ENCODE assay signal across 13 cellular contexts in genomic region chr15:57251941-57252340, GRCh38.
A peak's percentile ranks its signal among the peaks of the same experiment; 100 is the strongest.
DNase-seq lines count a peak whose midpoint lies in the region; ATAC-seq and TF ChIP-seq lines count a peak whose summit lies in the region.
"Had no signal": no experiment of that assay in that cellular context is flagged by ENCODE, and none has a peak within 500 bp of the region (broad histone marks: within the 10 kb centered on the region; RNA-seq: fewer than 3 reads in every experiment).

No MANE protein-coding gene starts in this region.

- H3K4me1 ChIP-seq in CD4-positive, alpha-beta memory T cell (ENCODE audit: insufficient read depth, low read length) = no peaks in the 10 kb centered on the region
- H3K4me1 ChIP-seq in heart right ventricle = peaks cover 0 to 5% (median 0%) of the 10 kb centered on the region in 9 donors
- H3K4me1 ChIP-seq: prostate gland had no signal

- DNase-seq in EL (peak; percentile 52), fibroblast of gingiva (ENCODE audit: low read depth) (peak; percentile 63), osteocyte (ENCODE audit: extremely low spot score, unreplicated experiment) (no peak), heart right ventricle (no peak), left ventricle myocardium superior (no peak), epidermal melanocyte (ENCODE audit: insufficient read length, low spot score) (no peak)
- DNase-seq in CD4-positive, alpha-beta memory T cell = no peak
- DNase-seq: CD8-positive, alpha-beta T cell; GDM1; NCI-H1105 had no signal

- H3K36me3 Mint-ChIP-seq in osteocyte (ENCODE audit: unreplicated experiment) = peaks cover 48% of the 10 kb centered on the region
- peaks cover 39 to 51% of the 10 kb centered on the region in 2 donors for H3K36me3 Mint-ChIP-seq in CD4-positive, alpha-beta memory T cell

- peaks cover 5% of the 10 kb centered on the region for H3K9me3 Mint-ChIP-seq in osteocyte (ENCODE audit: unreplicated experiment)
- H3K9me3 Mint-ChIP-seq in CD4-positive, alpha-beta memory T cell = no peaks in the 10 kb centered on the region
- H3K9me3 Mint-ChIP-seq: activated T-helper 1 cell treated with anti-CD3 and anti-CD28 coated beads, Interleukin-12 subunit alpha, Interleukin-12 subunit beta, Interleukin-2, Interleukin-4 antibody, amounts not matched to agents 30 ng/mL and 10 ng/mL and 1 ng/mL, durations not matched to agents 14 hours and 24 hours and 36 hours; CD8-positive, alpha-beta T cell had no signal

- no peak overlapping the region for H3K4me3 Mint-ChIP-seq in osteocyte (ENCODE audit: unreplicated experiment)
- no peak overlapping the region for H3K4me3 Mint-ChIP-seq in CD4-positive, alpha-beta memory T cell
- H3K4me3 Mint-ChIP-seq: activated T-helper 1 cell treated with anti-CD3 and anti-CD28 coated beads, Interleukin-12 subunit alpha, Interleukin-12 subunit beta, Interleukin-2, Interleukin-4 antibody, amounts not matched to agents 30 ng/mL and 10 ng/mL and 1 ng/mL, durations not matched to agents 14 hours and 24 hours and 36 hours; CD8-positive, alpha-beta T cell had no signal

- peaks cover 19% of the 10 kb centered on the region for H3K36me3 ChIP-seq in CD4-positive, alpha-beta memory T cell (ENCODE audit: insufficient read depth, low read length)
- peaks cover 0 to 69% (median 11%) of the 10 kb centered on the region in 9 donors for H3K36me3 ChIP-seq in heart right ventricle
- H3K36me3 ChIP-seq: prostate gland had no signal

- no peaks in the 10 kb centered on the region for H3K9me3 ChIP-seq in CD4-positive, alpha-beta memory T cell (ENCODE audit: control insufficient read depth in 1 of 2, low read length in 2 of 2)
- H3K9me3 ChIP-seq in heart right ventricle = no peaks in the 10 kb centered on the region
- H3K9me3 ChIP-seq: prostate gland had no signal

- H3K27me3 ChIP-seq in CD4-positive, alpha-beta memory T cell (ENCODE audit: insufficient read depth, low read length) = no peaks in the 10 kb centered on the region
- H3K27me3 ChIP-seq in heart right ventricle = no peaks in the 10 kb centered on the region

- peaks cover 23% of the 10 kb centered on the region for H3K4me1 Mint-ChIP-seq in osteocyte (ENCODE audit: unreplicated experiment)
- H3K4me1 Mint-ChIP-seq in CD4-positive, alpha-beta memory T cell = no peaks in the 10 kb centered on the region

- POLR2A ChIA-PET in CD4-positive, alpha-beta memory T cell (lab: Charles Lee; ENCODE audit: partially characterized antibody) = no interaction called here

- TF ChIP-seq CTCF in osteocyte (IDR thresholded peaks at IDR 0.05) (no peak), heart right ventricle (IDR thresholded peaks at IDR 0.05) (no peak)

- ATAC-seq in SK-N-SH treated with all-trans-retinoic acid at 6 μM for 48 hours (peak; percentile 61), heart right ventricle (no peak), left ventricle myocardium superior (no peak)
- ATAC-seq: CD8-positive, alpha-beta T cell had no signal

- no peaks in the 10 kb centered on the region for H3K27me3 Mint-ChIP-seq in osteocyte (ENCODE audit: unreplicated experiment)
- H3K27me3 Mint-ChIP-seq in CD4-positive, alpha-beta memory T cell = no peaks in the 10 kb centered on the region

- H3K4me3 ChIP-seq in CD4-positive, alpha-beta memory T cell (ENCODE audit: low read length in 2 of 2) = no peak overlapping the region
- no peak overlapping the region for H3K4me3 ChIP-seq in heart right ventricle
- H3K4me3 ChIP-seq: prostate gland had no signal

- H3K27ac Mint-ChIP-seq in osteocyte (ENCODE audit: unreplicated experiment) = peak overlapping the region; percentile 29
- no peak overlapping the region for H3K27ac Mint-ChIP-seq in CD4-positive, alpha-beta memory T cell
- H3K27ac Mint-ChIP-seq: activated T-helper 1 cell treated with anti-CD3 and anti-CD28 coated beads, Interleukin-12 subunit alpha, Interleukin-12 subunit beta, Interleukin-2, Interleukin-4 antibody, amounts not matched to agents 30 ng/mL and 10 ng/mL and 1 ng/mL, durations not matched to agents 14 hours and 24 hours and 36 hours; CD8-positive, alpha-beta T cell had no signal

- H3K27ac ChIP-seq in CD4-positive, alpha-beta memory T cell (ENCODE audit: low read depth, low read length) = no peak overlapping the region
- H3K27ac ChIP-seq in heart right ventricle = no peak overlapping the region
- H3K27ac ChIP-seq: prostate gland had no signal

- 72 to 79% methylated on average over 6 of the region's 6 CpGs for WGBS in heart right ventricle, 2 donors

- intact Hi-C loops in CD4-positive, alpha-beta memory T cell (cut with micrococcal nuclease) = no loop called here
- intact Hi-C loops in heart right ventricle (cut with DNase I) = no loop called here
- intact Hi-C loops in left ventricle myocardium superior (cut with micrococcal nuclease) = no loop called here

- CTCF ChIA-PET in CD4-positive, alpha-beta memory T cell (lab: Charles Lee; ENCODE audit: partially characterized antibody) = no interaction called here

TF ChIP-seq in SK-N-SH treated with all-trans-retinoic acid at 6 μM for 48 hours, 23 proteins besides CTCF, POLR2A, EP300 and RAD21:
- TF ChIP-seq ZNF70 (CRISPR knock-in tag; IDR thresholded peaks at IDR 0.05) (no peak), POU6F1 (CRISPR knock-in tag; IDR thresholded peaks at IDR 0.05; ENCODE audit: borderline replicate concordance, low read depth) (no peak), ZC3H10 (CRISPR knock-in tag; IDR thresholded peaks at IDR 0.05) (no peak), TCF4 (CRISPR knock-in tag; IDR thresholded peaks at IDR 0.05; ENCODE audit: borderline replicate concordance) (no peak)

Comparison
In these comparisons a context has a peak if more than half of its experiments do, and no peak if none do; other contexts are left out.
1. DNase-seq: peak in EL (single experiment) and fibroblast of gingiva (single experiment); none in osteocyte (single experiment), CD4-positive, alpha-beta memory T cell (0 of 5), heart right ventricle (0 of 2), left ventricle myocardium superior (single experiment) and epidermal melanocyte (single experiment).